19 cellular contexts compared by ENCODE assay signal in genomic region chr1:245099401-245099800, GRCh38.
"Had no signal": no experiment of that assay in that cellular context is flagged by ENCODE, and none has a peak within 500 bp of the region (broad histone marks: within the 10 kb centered on the region; RNA-seq: fewer than 3 reads in every experiment).

No MANE protein-coding gene starts in this region.

- FAIRE-seq: kidney had no signal

- ATAC-seq: activated CD8-positive, alpha-beta T cell treated with anti-CD3 and anti-CD28 coated beads for 36 hours; gastroesophageal sphincter; stimulated activated effector memory CD8-positive, alpha-beta T cell treated with anti-CD3 and anti-CD28 coated beads, Interleukin-12 subunit alpha, Interleukin-12 subunit beta, amount 100 ng/mL, for 72 hours had no signal

- H3K9ac ChIP-seq: SK-N-SH had no signal

- H3K36me3 ChIP-seq: breast epithelium, gastroesophageal sphincter, left ventricle myocardium inferior, ovary, transverse colon had no signal

- H3K4me3 ChIP-seq: breast epithelium, gastroesophageal sphincter, left ventricle myocardium inferior, ovary, transverse colon had no signal

- DNase-seq: activated CD4-positive, alpha-beta T cell treated with anti-CD3 and anti-CD28 coated beads for 4 hours; activated CD8-positive, alpha-beta T cell treated with anti-CD3 and anti-CD28 coated beads for 36 hours; activated effector memory CD4-positive, alpha-beta T cell treated with anti-CD3 and anti-CD28 coated beads, Interleukin-2, amount 50 U/mL, for 16 hours; activated naive CD8-positive, alpha-beta T cell treated with anti-CD3 and anti-CD28 coated beads for 36 hours; activated T-cell treated with anti-CD3 and anti-CD28 coated beads, Interleukin-2, amount 50 U/mL, for 48 hours; dermis blood vessel endothelial cell; endodermal cell; kidney; left ventricle myocardium inferior; nephron progenitor cell; ovary; SK-N-SH; stimulated activated CD4-positive, alpha-beta T cell treated with anti-CD3 and anti-CD28 coated beads, Interleukin-1b, Interleukin-23, amount 100 ng/mL, for 48 hours; T-helper 1 cell; transverse colon had no signal

- H3K9me3 ChIP-seq: breast epithelium, gastroesophageal sphincter, left ventricle myocardium inferior, ovary, SK-N-SH, transverse colon had no signal

- H3K27me3 ChIP-seq: breast epithelium, gastroesophageal sphincter, ovary, transverse colon had no signal

- H3K4me2 ChIP-seq: SK-N-SH had no signal

- H3K27ac ChIP-seq: breast epithelium, gastroesophageal sphincter, left ventricle myocardium inferior, ovary, transverse colon, VCaP had no signal

- H3K4me1 ChIP-seq: breast epithelium, gastroesophageal sphincter, left ventricle myocardium inferior, transverse colon had no signal
